Comparison of ENCODE assay signal across 37 cellular contexts in genomic region chr14:72423957-72424356, GRCh38.
DNase-seq lines count a peak whose midpoint lies in the region; ATAC-seq, FAIRE-seq and TF ChIP-seq lines count a peak whose summit lies in the region.
"Had no signal": no experiment of that assay in that cellular context is flagged by ENCODE, and none has a peak within 500 bp of the region (broad histone marks: within the 10 kb centered on the region; RNA-seq: fewer than 3 reads in every experiment).

No MANE protein-coding gene starts in this region.

- no peak overlapping the region for H3K23ac ChIP-seq in H9 (ENCODE audit: insufficient read length, low read depth, low read length)

- H2AK5ac ChIP-seq in H9 (ENCODE audit: insufficient read length, low read length): no peak overlapping the region

- peaks cover 12 to 17% of the 10 kb centered on the region in 2 experiments for H3K4me1 Mint-ChIP-seq in H9
- H3K4me1 Mint-ChIP-seq: B cell had no signal

- no peak overlapping the region for H3K14ac ChIP-seq in H9 (ENCODE audit: insufficient read depth, low read length)

- H3K4me3 ChIP-seq in heart left ventricle (no peak overlapping the region), SJCRH30 (no peak overlapping the region)
- H3K4me3 ChIP-seq: A549; BLaER1; BLaER1 treated with 17β-estradiol and CSF1 and Interleukin-3, amounts not matched to agents 10 nM and 100 nM had no signal

- no peaks in the 10 kb centered on the region for H4K20me1 ChIP-seq in H9 (ENCODE audit: control insufficient read depth, insufficient read depth, insufficient read length)
- H4K20me1 ChIP-seq: BLaER1; BLaER1 treated with 17β-estradiol and CSF1 and Interleukin-3, amounts not matched to agents 10 nM and 100 nM had no signal

- no peaks in the 10 kb centered on the region for H3K23me2 ChIP-seq in H9 (ENCODE audit: insufficient read length, low read depth, low read length, poor library complexity, severe bottlenecking)

- no peak overlapping the region for H3K27ac Mint-ChIP-seq in H9
- H3K27ac Mint-ChIP-seq: B cell; CD14-positive monocyte; CD4-positive, alpha-beta memory T cell; CD4-positive, alpha-beta T cell; CD4-positive, CD25-positive, alpha-beta regulatory T cell; CD8-positive, alpha-beta memory T cell; CD8-positive, alpha-beta T cell had no signal

- TF ChIP-seq POLR2A in heart left ventricle (IDR thresholded peaks at IDR 0.05): no peak

- no peak overlapping the region for H3K56ac ChIP-seq in H9 (ENCODE audit: insufficient read length, low read depth, low read length)

- no peak overlapping the region for H3K18ac ChIP-seq in H9 (ENCODE audit: insufficient read length, low read depth, low read length)

- peaks cover 19 to 26% of the 10 kb centered on the region in 2 experiments for H3K9me3 Mint-ChIP-seq in H9

- H4K5ac ChIP-seq in H9 (ENCODE audit: insufficient read length, low read depth, low read length): no peak overlapping the region

- H3K79me1 ChIP-seq in H9 (ENCODE audit: insufficient read depth, low read depth, low read length, poor library complexity, severe bottlenecking): no peaks in the 10 kb centered on the region

- H2BK15ac ChIP-seq in H9 (ENCODE audit: low read depth, low read length): no peak overlapping the region

- H4K8ac ChIP-seq in H9 (replicated peaks; ENCODE audit: insufficient read length, low read depth, low read length): no peak overlapping the region

- no peak overlapping the region for H3K27ac ChIP-seq in heart left ventricle
- H3K27ac ChIP-seq in SJCRH30: peak overlapping the region; percentile 46
- H3K27ac ChIP-seq in H9 (ENCODE audit: insufficient read length, low read depth, low read length): no peak overlapping the region
- H3K27ac ChIP-seq: 22Rv1; A549; BLaER1; BLaER1 treated with 17β-estradiol and CSF1 and Interleukin-3, amounts not matched to agents 10 nM and 100 nM; C4-2B had no signal

- ATAC-seq in heart left ventricle (peak in 3 of 4 donors; percentile 54 to 72 (median 64)), Right ventricle myocardium inferior (no peak), left ventricle myocardium superior (peak; percentile 70), Right ventricle myocardium superior (ENCODE audit: poor library complexity) (no peak)
- ATAC-seq: A549; CD8-positive, alpha-beta T cell had no signal

- no peak overlapping the region for H2BK12ac ChIP-seq in H9 (ENCODE audit: insufficient read length, low read depth, low read length)

- no peak overlapping the region for H3K4me3 Mint-ChIP-seq in H9
- H3K4me3 Mint-ChIP-seq: B cell; CD14-positive monocyte; CD4-positive, alpha-beta memory T cell; CD4-positive, alpha-beta T cell; CD4-positive, CD25-positive, alpha-beta regulatory T cell; CD8-positive, alpha-beta memory T cell; CD8-positive, alpha-beta T cell had no signal

- intact Hi-C loops in heart left ventricle (cut with DNase I): loop anchor here in 7 of 10 donors (5.0 to 10.0 kb wide), 7 partner anchors 132 to 1279 kb away; partner anchors contain the start of gene RGS6 (in 6 of the 7)
- intact Hi-C loops in Right ventricle myocardium inferior (cut with DNase I): no loop called here
- intact Hi-C loops in left ventricle myocardium superior (cut with micrococcal nuclease): no loop called here
- intact Hi-C loops in Right ventricle myocardium superior (cut with DNase I): no loop called here

- H2BK20ac ChIP-seq in H9 (ENCODE audit: low read depth, low read length, poor library complexity, severe bottlenecking): no peak overlapping the region

- no peak overlapping the region for H3K4me2 ChIP-seq in H9 (ENCODE audit: insufficient read depth, insufficient read length, low read length)
- H3K4me2 ChIP-seq: A549; BLaER1; BLaER1 treated with 17β-estradiol and CSF1 and Interleukin-3, amounts not matched to agents 10 nM and 100 nM had no signal

- peaks cover 0 to 21% (median 9%) of the 10 kb centered on the region in 3 experiments; a peak in 5 of 7 replicates for H3K36me3 Mint-ChIP-seq in H9 (ENCODE audit: insufficient read depth in 1 of 3, low read depth in 3 of 3)
- H3K36me3 Mint-ChIP-seq: CD14-positive monocyte; CD8-positive, alpha-beta T cell had no signal

- H3K27me3 ChIP-seq in heart left ventricle: no peaks in the 10 kb centered on the region
- H3K27me3 ChIP-seq in SJCRH30: no peaks in the 10 kb centered on the region
- no peaks in the 10 kb centered on the region for H3K27me3 ChIP-seq in H9 (ENCODE audit: insufficient read depth, low read length)
- H3K27me3 ChIP-seq: BLaER1; BLaER1 treated with 17β-estradiol and CSF1 and Interleukin-3, amounts not matched to agents 10 nM and 100 nM had no signal

- no peak overlapping the region for H4K91ac ChIP-seq in H9 (ENCODE audit: insufficient read length, low read depth, low read length)

- no peaks in the 10 kb centered on the region for H3K79me2 ChIP-seq in H9 (ENCODE audit: insufficient read depth, low read length)

- H3K9ac ChIP-seq in H9 (ENCODE audit: extremely low read depth, insufficient read length, low read length): no peak overlapping the region
- H3K9ac ChIP-seq: BLaER1; BLaER1 treated with 17β-estradiol and CSF1 and Interleukin-3, amounts not matched to agents 10 nM and 100 nM had no signal

- TF ChIP-seq CTCF in heart left ventricle (IDR thresholded peaks at IDR 0.05) (no peak), H9 (conservative IDR thresholded peaks at IDR 0.05) (no peak)

- H2AFZ ChIP-seq in H9 (ENCODE audit: low read length): no peak overlapping the region

- no peaks in the 10 kb centered on the region for H3K27me3 Mint-ChIP-seq in H9 (ENCODE audit: low read depth)
- H3K27me3 Mint-ChIP-seq: CD4-positive, alpha-beta T cell had no signal

- H2BK5ac ChIP-seq in H9 (ENCODE audit: insufficient read length, low read length): no peak overlapping the region

- H3T11ph ChIP-seq in H9 (ENCODE audit: low read length): no peak overlapping the region

- FAIRE-seq in urothelium cell line (lab: Jason Lieb, UNC): peak; percentile 93
- FAIRE-seq: A204.1, A549, D721Med had no signal

- H3K4ac ChIP-seq in H9 (ENCODE audit: low read depth, low read length): no peak overlapping the region

- H3K36me3 ChIP-seq in heart left ventricle (no peaks in the 10 kb centered on the region), SJCRH30 (no peaks in the 10 kb centered on the region)
- H3K36me3 ChIP-seq: BE2C; BLaER1; BLaER1 treated with 17β-estradiol and CSF1 and Interleukin-3, amounts not matched to agents 10 nM and 100 nM had no signal

- DNase-seq in heart left ventricle (no peak), Right ventricle myocardium inferior (ENCODE audit: missing footprints) (no peak), left ventricle myocardium superior (no peak), Right ventricle myocardium superior (no peak), SJCRH30 (peak in 1 of 2 experiments; percentile 38), urothelium cell line (ENCODE audit: low spot score) (no peak), H9 (no peak), iPS-NIHi11 (ENCODE audit: low spot score) (no peak)
- DNase-seq: 8988T; ACHN; AML-193; BE2C; C1 segment of cervical spinal cord; Caco-2; Calu3; CD4-positive, alpha-beta memory T cell; CD4-positive, alpha-beta T cell; CD4-positive, CD25-positive, alpha-beta regulatory T cell; CD8-positive, alpha-beta memory T cell; CD8-positive, alpha-beta T cell; COR-L47; DMS 273 treated with DMSO at 0.1 percent for 48 hours; DMS153; DMS53; DMS79; DMS79 treated with DMSO at 0.1 percent for 48 hours; DND-41; EL had no signal

- WGBS in heart left ventricle, 4 donors: 57 to 88% (median 77%) methylated on average over 1 of the region's 1 CpG
- no CpG with 5 or more reads among the region's 1 CpG for WGBS in H9 (ENCODE audit: extremely low coverage, insufficient read length, low lambda C conversion rate)

- H2BK120ac ChIP-seq in H9 (ENCODE audit: low read depth, low read length, poor library complexity, severe bottlenecking): no peak overlapping the region

- H3K9me3 ChIP-seq in heart left ventricle (peaks cover 0 to 11% (median 0%) of the 10 kb centered on the region in 12 donors), SJCRH30 (replicated peaks) (no peaks in the 10 kb centered on the region), H9 (ENCODE audit: control insufficient read depth, low read depth, low read length) (no peaks in the 10 kb centered on the region)
- H3K9me3 ChIP-seq: A549, BE2C, Caco-2 had no signal

- no peaks in the 10 kb centered on the region for H3K4me1 ChIP-seq in heart left ventricle
- H3K4me1 ChIP-seq in SJCRH30: peaks cover 21% of the 10 kb centered on the region
- peaks cover 3% of the 10 kb centered on the region; the same call in 1 of the 2 replicates for H3K4me1 ChIP-seq in H9 (ENCODE audit: insufficient read depth, low read length)
- H3K4me1 ChIP-seq: A549; BE2C; BLaER1; BLaER1 treated with 17β-estradiol and CSF1 and Interleukin-3, amounts not matched to agents 10 nM and 100 nM; Caco-2 had no signal

Comparison
In these comparisons a context has a peak if more than half of its experiments do, and no peak if none do; other contexts are left out.
1. ATAC-seq: peak in heart left ventricle (3 of 4) and left ventricle myocardium superior (single experiment); none in Right ventricle myocardium inferior (single experiment) and Right ventricle myocardium superior (single experiment).
2. intact Hi-C loops: an anchor here in heart left ventricle (5.0 to 10.0 kb wide); none called in Right ventricle myocardium inferior, left ventricle myocardium superior and Right ventricle myocardium superior.